Comparison of ENCODE assay signal across 1 cellular context in genomic region chr9:133470988-133471387, GRCh38.
TF ChIP-seq lines count a peak whose summit lies in the region.

No MANE protein-coding gene starts in this region.

TF ChIP-seq in IMR-90, 13 proteins besides CTCF, POLR2A, EP300 and RAD21:
- no peak for TF ChIP-seq BHLHE40 (IDR thresholded peaks at IDR 0.05; ENCODE audit: low read depth, low read length)
- no peak for TF ChIP-seq ELK1 (IDR thresholded peaks at IDR 0.05; ENCODE audit: borderline replicate concordance, low read depth, low read length)
- no peak for TF ChIP-seq SMC3 (IDR thresholded peaks at IDR 0.05; ENCODE audit: low read depth, low read length)
- no peak for TF ChIP-seq RFX5 (IDR thresholded peaks at IDR 0.05; ENCODE audit: low read depth, low read length)
- TF ChIP-seq CHD1 (IDR thresholded peaks at IDR 0.05; ENCODE audit: low read depth, low read length), result no peak
- TF ChIP-seq CEBPB (IDR thresholded peaks at IDR 0.05; ENCODE audit: low read depth, low read length), result no peak
- TF ChIP-seq NFE2L2 (IDR thresholded peaks at IDR 0.05; ENCODE audit: low read depth, low read length), result no peak
- TF ChIP-seq MAFK (IDR thresholded peaks at IDR 0.05; ENCODE audit: low read depth, low read length), result no peak
- TF ChIP-seq MAZ (IDR thresholded peaks at IDR 0.05; ENCODE audit: borderline replicate concordance, low read depth, low read length), result no peak
- no peak for TF ChIP-seq MXI1 (IDR thresholded peaks at IDR 0.05; ENCODE audit: borderline replicate concordance, low read depth, low read length)
- TF ChIP-seq FOS (IDR thresholded peaks at IDR 0.05; ENCODE audit: low read depth, low read length), result no peak
- TF ChIP-seq, protein P1, sequence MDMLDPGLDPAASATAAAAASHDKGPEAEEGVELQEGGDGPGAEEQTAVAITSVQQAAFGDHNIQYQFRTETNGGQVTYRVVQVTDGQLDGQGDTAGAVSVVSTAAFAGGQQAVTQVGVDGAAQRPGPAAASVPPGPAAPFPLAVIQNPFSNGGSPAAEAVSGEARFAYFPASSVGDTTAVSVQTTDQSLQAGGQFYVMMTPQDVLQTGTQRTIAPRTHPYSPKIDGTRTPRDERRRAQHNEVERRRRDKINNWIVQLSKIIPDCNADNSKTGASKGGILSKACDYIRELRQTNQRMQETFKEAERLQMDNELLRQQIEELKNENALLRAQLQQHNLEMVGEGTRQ (IDR thresholded peaks at IDR 0.05; ENCODE audit: low read depth, low read length), result no peak
- no peak for TF ChIP-seq RCOR1 (IDR thresholded peaks at IDR 0.05; ENCODE audit: insufficient replicate concordance, low read length)
